Comparison of ENCODE assay signal across 8 cellular contexts in the genomic region with DNA sequence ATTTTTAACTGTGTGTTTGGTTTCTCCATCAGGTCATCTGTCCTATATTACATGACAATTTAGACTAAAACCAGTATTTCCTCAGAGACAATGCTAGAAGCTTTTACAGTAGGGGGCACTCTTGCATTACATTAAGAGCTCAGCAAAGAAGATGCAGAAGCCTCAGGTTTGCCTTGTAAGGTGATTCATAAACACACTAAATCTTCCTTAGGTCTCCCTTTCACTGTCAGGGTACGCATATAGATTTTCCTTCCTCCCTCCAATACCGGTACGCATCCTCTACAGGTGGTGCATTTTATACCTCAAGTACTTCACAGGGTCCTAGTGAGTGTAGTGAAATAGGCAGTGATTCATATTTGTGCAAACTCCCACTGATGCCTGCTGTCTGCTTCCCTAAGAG. TPM values are rescaled to one million over a fixed set of nuclear protein-coding genes. Genes with fewer than 3 reads are reported as not detected.
DNase-seq lines count a peak whose midpoint lies in the region; ATAC-seq and FAIRE-seq lines count a peak whose summit lies in the region.

No MANE protein-coding gene starts in this region.

- peaks cover 6% of the 10 kb centered on the region for H3K36me3 Mint-ChIP-seq in activated T-helper 2 cell treated with anti-CD3 and anti-CD28 coated beads, Interferon-gamma antibody, Interleukin-2, Interleukin-4, amounts not matched to agents 10 μg/mL and 5 μg/mL and 100 μg/mL, durations not matched to agents 14 hours and 24 hours and 36 hours (ENCODE audit: low read depth)

- no peak overlapping the region for H3K4me3 Mint-ChIP-seq in activated T-helper 2 cell treated with anti-CD3 and anti-CD28 coated beads, Interferon-gamma antibody, Interleukin-2, Interleukin-4, amounts not matched to agents 10 μg/mL and 5 μg/mL and 100 μg/mL, durations not matched to agents 14 hours and 24 hours and 36 hours (ENCODE audit: low read depth)

- intact Hi-C loops in activated T-helper 2 cell treated with anti-CD3 and anti-CD28 coated beads, Interferon-gamma antibody, Interleukin-2, Interleukin-4, amounts not matched to agents 10 μg/mL and 5 μg/mL and 100 μg/mL, durations not matched to agents 14 hours and 24 hours and 36 hours (cut with micrococcal nuclease): loop anchor here (1.0 to 5.0 kb wide), 9 partner anchors 34 to 579 kb away; partner anchors contain the start of genes EAF2, IQCB1, MIX23 and PARP14

- peak; percentile 92 for DNase-seq in COR-L47 (lab: John Stamatoyannopoulos, UW)
- DNase-seq in NCI-H345 (lab: John Stamatoyannopoulos, UW): peak; percentile 67
- no peak for DNase-seq in activated T-helper 2 cell treated with anti-CD3 and anti-CD28 coated beads, Interferon-gamma antibody, Interleukin-2, Interleukin-4, amounts not matched to agents 10 μg/mL and 5 μg/mL and 100 μg/mL, durations not matched to agents 14 hours and 24 hours and 36 hours (ENCODE audit: low spot score)
- peak; percentile 45 for DNase-seq in inferior parietal cortex (ENCODE audit: extremely low spot score)
- DNase-seq in urothelium cell line (ENCODE audit: low spot score): peak; percentile 31
- DNase-seq in GM19240 (ENCODE audit: insufficient read length, low spot score): no peak

- H3K4me1 Mint-ChIP-seq in activated T-helper 2 cell treated with anti-CD3 and anti-CD28 coated beads, Interferon-gamma antibody, Interleukin-2, Interleukin-4, amounts not matched to agents 10 μg/mL and 5 μg/mL and 100 μg/mL, durations not matched to agents 14 hours and 24 hours and 36 hours (ENCODE audit: low read depth): peaks cover 38% of the 10 kb centered on the region

- FAIRE-seq in urothelium cell line (lab: Jason Lieb, UNC): no peak

- H3K9me3 Mint-ChIP-seq in activated T-helper 2 cell treated with anti-CD3 and anti-CD28 coated beads, Interferon-gamma antibody, Interleukin-2, Interleukin-4, amounts not matched to agents 10 μg/mL and 5 μg/mL and 100 μg/mL, durations not matched to agents 14 hours and 24 hours and 36 hours: no peaks in the 10 kb centered on the region

- H3K27me3 Mint-ChIP-seq in activated T-helper 2 cell treated with anti-CD3 and anti-CD28 coated beads, Interferon-gamma antibody, Interleukin-2, Interleukin-4, amounts not matched to agents 10 μg/mL and 5 μg/mL and 100 μg/mL, durations not matched to agents 14 hours and 24 hours and 36 hours (ENCODE audit: low read depth): no peaks in the 10 kb centered on the region

- peak overlapping the region; percentile 62 for H3K27ac Mint-ChIP-seq in activated T-helper 2 cell treated with anti-CD3 and anti-CD28 coated beads, Interferon-gamma antibody, Interleukin-2, Interleukin-4, amounts not matched to agents 10 μg/mL and 5 μg/mL and 100 μg/mL, durations not matched to agents 14 hours and 24 hours and 36 hours

- ATAC-seq in GM18868 (IDR thresholded peaks at IDR 0.05; ENCODE audit: unreplicated experiment) (peak; percentile 43), HG03432 (IDR thresholded peaks at IDR 0.05; ENCODE audit: unreplicated experiment) (peak; percentile 48)

RNA-seq across cellular contexts. Expression of gene CD86, which starts 46.5 kb away (rescaled TPM):
- 4.8 and 6.8 TPM in 2 replicates for total RNA-seq in activated T-helper 2 cell treated with anti-CD3 and anti-CD28 coated beads, Interferon-gamma antibody, Interleukin-2, Interleukin-4, amounts not matched to agents 10 μg/mL and 5 μg/mL and 100 μg/mL, durations not matched to agents 14 hours and 24 hours and 36 hours

Comparison
In these comparisons a context has a peak if more than half of its experiments do, and no peak if none do; other contexts are left out.
1. DNase-seq: peak in COR-L47 (single experiment), NCI-H345 (single experiment), inferior parietal cortex (single experiment) and urothelium cell line (single experiment); none in activated T-helper 2 cell treated with anti-CD3 and anti-CD28 coated beads, Interferon-gamma antibody, Interleukin-2, Interleukin-4, amounts not matched to agents 10 μg/mL and 5 μg/mL and 100 μg/mL, durations not matched to agents 14 hours and 24 hours and 36 hours (single experiment) and GM19240 (single experiment).